In the genomic region with DNA sequence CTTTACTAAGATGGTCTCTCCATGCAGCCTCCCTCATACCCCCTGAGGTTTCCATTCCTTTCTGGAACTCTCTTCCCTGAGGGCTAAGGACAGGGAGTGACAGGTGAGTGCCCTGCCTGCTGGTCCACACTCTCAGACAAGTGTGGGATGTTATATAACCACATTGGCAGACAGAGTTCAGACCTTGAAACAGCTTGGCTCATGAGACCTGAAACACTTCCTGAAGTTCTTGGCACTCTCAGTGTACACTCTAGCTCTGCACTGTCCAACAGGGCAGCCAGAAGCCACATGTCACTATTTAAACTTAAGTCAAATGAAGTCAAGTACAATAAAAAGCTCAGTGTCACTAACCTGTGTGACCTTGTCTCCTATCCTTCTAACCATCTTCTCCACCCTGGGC, we compare ENCODE assay signal across 17 cellular contexts.
DNase-seq lines count a peak whose midpoint lies in the region; ATAC-seq and TF ChIP-seq lines count a peak whose summit lies in the region.
"Had no signal": no experiment of that assay in that cellular context is flagged by ENCODE, and none has a peak within 500 bp of the region (broad histone marks: within the 10 kb centered on the region; RNA-seq: fewer than 3 reads in every experiment).

No MANE protein-coding gene starts in this region.

- ATAC-seq in upper lobe of left lung (ENCODE audit: low FRiP score in 2 of 2) (peak; percentile 23 to 27), HG02678 (IDR thresholded peaks at IDR 0.05; ENCODE audit: unreplicated experiment) (no peak), GM21786 (IDR thresholded peaks at IDR 0.05; ENCODE audit: unreplicated experiment) (no peak)
- ATAC-seq: activated CD8-positive, alpha-beta memory T cell treated with anti-CD3 and anti-CD28 coated beads, Interleukin-2, amount 10 ng/mL, durations not matched to agents 7 days and 5 days; stimulated activated naive CD8-positive, alpha-beta T cell treated with anti-CD3 and anti-CD28 coated beads, Interleukin-15, amount 100 ng/mL, for 72 hours had no signal

- H3K4me1 ChIP-seq in upper lobe of left lung = no peaks in the 10 kb centered on the region

- DNase-seq in NCI-H446 treated with DMSO at 0.1 percent for 48 hours (lab: John Stamatoyannopoulos, UW) = peak; percentile 5
- DNase-seq in cerebellum (ENCODE audit: low spot score) = peak; percentile 81
- DNase-seq in medulla oblongata (ENCODE audit: extremely low spot score) = peak; percentile 37
- DNase-seq in upper lobe of left lung = no peak
- no peak for DNase-seq in activated CD4-positive, alpha-beta T cell treated with anti-CD3 and anti-CD28 coated beads for 4 hours
- DNase-seq: activated CD8-positive, alpha-beta memory T cell treated with anti-CD3 and anti-CD28 coated beads, Interleukin-2, amount 10 ng/mL, durations not matched to agents 7 days and 5 days; cortex of kidney; NCI-H1092; NCI-H2081 treated with DMSO at 0.1 percent for 48 hours; NCI-H510A; stimulated activated CD4-positive, alpha-beta T cell treated with anti-CD3 and anti-CD28 coated beads, Interleukin-2, amount 100 ng/mL, for 48 hours; stimulated activated naive CD8-positive, alpha-beta T cell treated with anti-CD3 and anti-CD28 coated beads, Interleukin-15, amount 100 ng/mL, for 72 hours; trophoblast cell had no signal

- no peaks in the 10 kb centered on the region for H3K36me3 ChIP-seq in upper lobe of left lung

- H3K4me3 ChIP-seq in upper lobe of left lung = no peak overlapping the region
- H3K4me3 ChIP-seq: smooth muscle cell had no signal

- no peak for TF ChIP-seq EP300 in upper lobe of left lung (IDR thresholded peaks at IDR 0.05)

- no peaks in the 10 kb centered on the region for H3K27me3 ChIP-seq in upper lobe of left lung

- no peak overlapping the region for H3K27ac ChIP-seq in upper lobe of left lung
- H3K27ac ChIP-seq: KMS-11 had no signal

- TF ChIP-seq CTCF in upper lobe of left lung (IDR thresholded peaks at IDR 0.05) = no peak

- H3K9me3 ChIP-seq in upper lobe of left lung = no peaks in the 10 kb centered on the region

- no peak for TF ChIP-seq POLR2A in upper lobe of left lung (IDR thresholded peaks at IDR 0.05)

Comparison
In these comparisons a context has a peak if more than half of its experiments do, and no peak if none do; other contexts are left out.
1. DNase-seq: peak in NCI-H446 treated with DMSO at 0.1 percent for 48 hours (single experiment), cerebellum (single experiment) and medulla oblongata (single experiment); none in upper lobe of left lung (0 of 2) and activated CD4-positive, alpha-beta T cell treated with anti-CD3 and anti-CD28 coated beads for 4 hours (0 of 2).
2. ATAC-seq: peak in upper lobe of left lung (2 of 2); none in HG02678 (single experiment) and GM21786 (single experiment).